ENCODE assay signal across 9 cellular contexts in genomic region chr18:904135-905090, GRCh38. TPM values are rescaled to one million over a fixed set of nuclear protein-coding genes. Genes with fewer than 3 reads are reported as not detected.
A peak's percentile ranks its signal among the peaks of the same experiment; 100 is the strongest.
DNase-seq lines count a peak whose midpoint lies in the region; ATAC-seq and TF ChIP-seq lines count a peak whose summit lies in the region.
"Had no signal": no experiment of that assay in that cellular context is flagged by ENCODE, and none has a peak within 500 bp of the region (broad histone marks: within the 10 kb centered on the region; RNA-seq: fewer than 3 reads in every experiment).

TSS of gene ADCYAP1 (plus strand) at chr18:904871. CDS start at chr18:905387, 516 bp downstream.

- TF ChIP-seq CTCF in GM10248 (IDR thresholded peaks at IDR 0.05; ENCODE audit: control extremely low read depth, extremely low read depth, low read depth, missing control alignments) (no peak), gastrocnemius medialis (IDR thresholded peaks at IDR 0.05 in 4 of 5, conservative IDR thresholded peaks at IDR 0.05 in 1 of 5) (no peak)
- TF ChIP-seq CTCF in CD8-positive, alpha-beta T cell (IDR thresholded peaks at IDR 0.05) = no peak

- no peak within 1 kb of the TSS for H3K4ac ChIP-seq in mesendoderm (ENCODE audit: low read depth, low read length)

- no peak within 1 kb of the TSS for H3K27ac Mint-ChIP-seq in activated CD4-positive, alpha-beta memory T cell treated with anti-CD3 and anti-CD28 coated beads, Interleukin-2, amount 10 ng/mL, durations not matched to agents 7 days and 5 days
- H3K27ac Mint-ChIP-seq in CD8-positive, alpha-beta T cell = no peak within 1 kb of the TSS

- no peak within 1 kb of the TSS for H2AK5ac ChIP-seq in mesendoderm (ENCODE audit: low read length)

- H3K9me3 ChIP-seq in CD8-positive, alpha-beta T cell (ENCODE audit: low read length) = no peaks in the 10 kb centered on the region
- no peaks in the 10 kb centered on the region for H3K9me3 ChIP-seq in gastrocnemius medialis

- no peak within 1 kb of the TSS for H2BK15ac ChIP-seq in mesendoderm (replicated peaks; ENCODE audit: low read depth)

- DNase-seq in DMS53 (lab: John Stamatoyannopoulos, UW) (peak; percentile 97), HuH-7 (ENCODE audit: low spot score) (peak; percentile 82), mesendoderm (peak; percentile 80), dermis blood vessel endothelial cell (no peak), GM10248 (ENCODE audit: extremely low spot score) (no peak), gastrocnemius medialis (no peak)
- no peak for DNase-seq in activated CD4-positive, alpha-beta memory T cell treated with anti-CD3 and anti-CD28 coated beads, Interleukin-2, amount 10 ng/mL, durations not matched to agents 7 days and 5 days
- DNase-seq in CD8-positive, alpha-beta T cell = no peak

- H3K4me3 ChIP-seq in mesendoderm (ENCODE audit: low read length) (no peak within 1 kb of the TSS), gastrocnemius medialis (no peak within 1 kb of the TSS)
- H3K4me3 ChIP-seq in CD8-positive, alpha-beta T cell (ENCODE audit: low read depth, low read length) = no peak within 1 kb of the TSS

- H3K9me3 Mint-ChIP-seq in activated CD4-positive, alpha-beta memory T cell treated with anti-CD3 and anti-CD28 coated beads, Interleukin-2, amount 10 ng/mL, durations not matched to agents 7 days and 5 days = peaks cover 3% of the 10 kb centered on the region
- H3K9me3 Mint-ChIP-seq in CD8-positive, alpha-beta T cell = peaks cover 2% of the 10 kb centered on the region

- no CpG with 5 or more reads among the region's 52 CpGs for WGBS in mesendoderm (ENCODE audit: extremely low coverage, insufficient coverage, low lambda C conversion rate)

- H3K23ac ChIP-seq in mesendoderm (ENCODE audit: low read length) = no peak within 1 kb of the TSS

- peak within 1 kb of the TSS; percentile 16 for H3K4me2 ChIP-seq in mesendoderm (ENCODE audit: low read length)

- H3K9ac ChIP-seq in mesendoderm (ENCODE audit: low read length) = no peak within 1 kb of the TSS

- no peak within 1 kb of the TSS for H4K8ac ChIP-seq in mesendoderm (ENCODE audit: low read depth, low read length)

- POLR2A ChIA-PET in activated CD4-positive, alpha-beta memory T cell treated with anti-CD3 and anti-CD28 coated beads, Interleukin-2, amount 10 ng/mL, durations not matched to agents 7 days and 5 days (lab: Charles Lee) = interaction anchor here (0.5 kb wide), 1 partner anchor 31 kb away, joined by 3 read pairs; no protein-coding TSS in a partner anchor
- POLR2A ChIA-PET in GM10248 (lab: Yijun Ruan, JAX) = no interaction called here
- POLR2A ChIA-PET in CD8-positive, alpha-beta T cell (lab: Charles Lee) = interaction anchor here (0.9 kb wide), 1 partner anchor 11 kb away, joined by 3 read pairs; no protein-coding TSS in a partner anchor

- H3K27me3 Mint-ChIP-seq in activated CD4-positive, alpha-beta memory T cell treated with anti-CD3 and anti-CD28 coated beads, Interleukin-2, amount 10 ng/mL, durations not matched to agents 7 days and 5 days = peaks cover 61% of the 10 kb centered on the region
- peaks cover 65% of the 10 kb centered on the region for H3K27me3 Mint-ChIP-seq in CD8-positive, alpha-beta T cell (ENCODE audit: low read depth)

- H4K5ac ChIP-seq in mesendoderm (ENCODE audit: low read length) = no peak within 1 kb of the TSS

- H2BK5ac ChIP-seq in mesendoderm (ENCODE audit: low read length) = no peak within 1 kb of the TSS

- H3K36me3 ChIP-seq in mesendoderm (ENCODE audit: control insufficient read depth, insufficient read depth, low read length) (no peaks in the 10 kb centered on the region), gastrocnemius medialis (no peaks in the 10 kb centered on the region)
- H3K36me3 ChIP-seq in CD8-positive, alpha-beta T cell (ENCODE audit: insufficient read depth, low read length) = no peaks in the 10 kb centered on the region

- H3K18ac ChIP-seq in mesendoderm (ENCODE audit: low read length) = no peak within 1 kb of the TSS

- intact Hi-C loops in CD8-positive, alpha-beta T cell (cut with DNase I, micrococcal nuclease) = no loop called here
- intact Hi-C loops in gastrocnemius medialis (cut with DNase I; ENCODE audit: low total_unique reads) = no loop called here

- TF ChIP-seq POLR2A in gastrocnemius medialis (IDR thresholded peaks at IDR 0.05) = no peak

- H3K79me2 ChIP-seq in mesendoderm (ENCODE audit: control insufficient read depth, insufficient read depth, low read length) = no peaks in the 10 kb centered on the region

- peaks cover 52% of the 10 kb centered on the region for H3K27me3 ChIP-seq in mesendoderm (ENCODE audit: insufficient read depth, low read length, poor library complexity)
- peaks cover 30% of the 10 kb centered on the region for H3K27me3 ChIP-seq in CD8-positive, alpha-beta T cell (ENCODE audit: insufficient read depth, low read length)
- peaks cover 79 to 88% (median 82%) of the 10 kb centered on the region in 3 donors for H3K27me3 ChIP-seq in gastrocnemius medialis

- peaks cover 14% of the 10 kb centered on the region for H3K36me3 Mint-ChIP-seq in activated CD4-positive, alpha-beta memory T cell treated with anti-CD3 and anti-CD28 coated beads, Interleukin-2, amount 10 ng/mL, durations not matched to agents 7 days and 5 days (ENCODE audit: low read depth)
- H3K36me3 Mint-ChIP-seq in CD8-positive, alpha-beta T cell = no peaks in the 10 kb centered on the region

- CTCF ChIA-PET in activated CD4-positive, alpha-beta memory T cell treated with anti-CD3 and anti-CD28 coated beads, Interleukin-2, amount 10 ng/mL, durations not matched to agents 7 days and 5 days (lab: Charles Lee) = no interaction called here
- CTCF ChIA-PET in GM10248 (lab: Yijun Ruan, JAX) = interaction anchor here (1.0 kb wide), 1 partner anchor 16 kb away, joined by 3 read pairs; no protein-coding TSS in a partner anchor
- CTCF ChIA-PET in CD8-positive, alpha-beta T cell (lab: Charles Lee) = no interaction called here

- H3K4me1 ChIP-seq in mesendoderm (ENCODE audit: control insufficient read depth, low read depth, low read length) = peaks cover 2% of the 10 kb centered on the region
- H3K4me1 ChIP-seq in CD8-positive, alpha-beta T cell (ENCODE audit: insufficient read depth, low read length) = peaks cover 23% of the 10 kb centered on the region
- peaks cover 9 to 23% of the 10 kb centered on the region in 2 donors for H3K4me1 ChIP-seq in gastrocnemius medialis

- in situ Hi-C loops in gastrocnemius medialis (cut with MboI; ENCODE audit: low sequenced_read_pairs in 4 of 4) = no loop called here

- H3K27ac ChIP-seq in mesendoderm (ENCODE audit: low read depth, low read length) (no peak within 1 kb of the TSS), gastrocnemius medialis (no peak within 1 kb of the TSS)
- H3K27ac ChIP-seq in CD8-positive, alpha-beta T cell (ENCODE audit: low read depth, low read length) = no peak within 1 kb of the TSS

- H3K4me1 Mint-ChIP-seq in activated CD4-positive, alpha-beta memory T cell treated with anti-CD3 and anti-CD28 coated beads, Interleukin-2, amount 10 ng/mL, durations not matched to agents 7 days and 5 days = peaks cover 20% of the 10 kb centered on the region
- peaks cover 21% of the 10 kb centered on the region for H3K4me1 Mint-ChIP-seq in CD8-positive, alpha-beta T cell (ENCODE audit: low read depth)

- no peak for ATAC-seq in CD8-positive, alpha-beta T cell
- no peak for ATAC-seq in gastrocnemius medialis

- H2BK120ac ChIP-seq in mesendoderm (ENCODE audit: low read depth, low read length) = no peak within 1 kb of the TSS

- H3K4me3 Mint-ChIP-seq in activated CD4-positive, alpha-beta memory T cell treated with anti-CD3 and anti-CD28 coated beads, Interleukin-2, amount 10 ng/mL, durations not matched to agents 7 days and 5 days = peak within 1 kb of the TSS; percentile 3
- H3K4me3 Mint-ChIP-seq in CD8-positive, alpha-beta T cell = no peak within 1 kb of the TSS

- no peak within 1 kb of the TSS for H3K56ac ChIP-seq in mesendoderm (ENCODE audit: low read length)

- no peaks in the 10 kb centered on the region for H3K79me1 ChIP-seq in mesendoderm (ENCODE audit: low read length)

RNA-seq across cellular contexts. Expression of gene ADCYAP1, which starts in this region (rescaled TPM):
- total RNA-seq in activated CD4-positive, alpha-beta memory T cell treated with anti-CD3 and anti-CD28 coated beads, Interleukin-2, amount 10 ng/mL, durations not matched to agents 7 days and 5 days = not detected
- polyA plus RNA-seq in mesendoderm (2013, experiment 1 of 2) = 0.03 TPM
- polyA plus RNA-seq in mesendoderm (2013, experiment 2 of 2) = 0.04 TPM
- total RNA-seq in dermis blood vessel endothelial cell (not detected in 2 replicates), gastrocnemius medialis (not detected)
- not detected for total RNA-seq in CD8-positive, alpha-beta T cell
- polyA plus RNA-seq: keratinocyte had no signal

Comparison
In these comparisons a context has a peak if more than half of its experiments do, and no peak if none do; other contexts are left out.
1. DNase-seq: peak in DMS53 (single experiment), HuH-7 (single experiment) and mesendoderm (single experiment); none in activated CD4-positive, alpha-beta memory T cell treated with anti-CD3 and anti-CD28 coated beads, Interleukin-2, amount 10 ng/mL, durations not matched to agents 7 days and 5 days (single experiment), dermis blood vessel endothelial cell (single experiment), GM10248 (single experiment), CD8-positive, alpha-beta T cell (0 of 7) and gastrocnemius medialis (0 of 2).